ENCODE assay signal across 8 cellular contexts in genomic region chr7:135661311-135662122, GRCh38. TPM values are rescaled to one million over a fixed set of nuclear protein-coding genes. Genes with fewer than 3 reads are reported as not detected.
A peak's percentile ranks its signal among the peaks of the same experiment; 100 is the strongest.
DNase-seq lines count a peak whose midpoint lies in the region; ATAC-seq and TF ChIP-seq lines count a peak whose summit lies in the region.

No MANE protein-coding gene starts in this region.

- H3K27me3 ChIP-seq in Caco-2 (replicated peaks; ENCODE audit: control insufficient read depth, insufficient read depth, low read length) = no peaks in the 10 kb centered on the region
- H3K27me3 ChIP-seq in neuron (ENCODE audit: insufficient read depth, low read length) = no peaks in the 10 kb centered on the region

- H3K4me3 ChIP-seq in Caco-2 (ENCODE audit: low read depth, low read length) (peak overlapping the region; percentile 100), epithelial cell of esophagus (ENCODE audit: low read length) (peak overlapping the region; percentile 83), neuron (ENCODE audit: low read length) (peak overlapping the region; percentile 87)

- ATAC-seq in HG02623 (IDR thresholded peaks at IDR 0.05; ENCODE audit: unreplicated experiment) = peak; percentile 10
- no peak for ATAC-seq in GM21381 (IDR thresholded peaks at IDR 0.05; ENCODE audit: unreplicated experiment)
- no peak for ATAC-seq in GM18505 (IDR thresholded peaks at IDR 0.05; ENCODE audit: unreplicated experiment)

- H3K36me3 ChIP-seq in Caco-2 (ENCODE audit: control insufficient read depth, insufficient read depth, low read length) (no peaks in the 10 kb centered on the region), neuron (ENCODE audit: insufficient read depth, low read length) (peaks cover 6% of the 10 kb centered on the region)

- H3K27ac Mint-ChIP-seq in Caco-2 (ENCODE audit: unreplicated experiment) = peak overlapping the region; percentile 87

- H3K4me3 Mint-ChIP-seq in Caco-2 (ENCODE audit: unreplicated experiment) = peak overlapping the region; percentile 85

- H2AFZ ChIP-seq in neuron (ENCODE audit: low read depth, low read length) = peak overlapping the region; percentile 91

- TF ChIP-seq POLR2A in GM18505 (IDR thresholded peaks at IDR 0.05; ENCODE audit: borderline replicate concordance, extremely low read depth, insufficient read depth, insufficient read length) = no peak

- H3K4me1 Mint-ChIP-seq in Caco-2 (ENCODE audit: low read depth, unreplicated experiment) = peaks cover 8% of the 10 kb centered on the region

- H3K9me3 Mint-ChIP-seq in Caco-2 (ENCODE audit: unreplicated experiment) = no peaks in the 10 kb centered on the region

- intact Hi-C loops in Caco-2 (cut with micrococcal nuclease; ENCODE audit: unreplicated experiment) = loop anchor here (5.0 kb wide), 2 partner anchors 149 to 341 kb away; partner anchors contain the start of gene CNOT4

- TF ChIP-seq CTCF in Caco-2 (IDR thresholded peaks at IDR 0.05; ENCODE audit: insufficient read depth in 1 of 2, low read depth in 1 of 2, low read length in 1 of 2, severe bottlenecking in 1 of 2, unreplicated experiment in 1 of 2) (no peak), epithelial cell of esophagus (IDR thresholded peaks at IDR 0.05; ENCODE audit: insufficient read depth, low read depth, low read length, missing control alignments) (no peak)

- POLR2A ChIA-PET in Caco-2 (lab: Charles Lee) = interaction anchor here (1.0 kb wide), 1 partner anchor 11 kb away, joined by 3 read pairs; no protein-coding TSS in a partner anchor

- no peaks in the 10 kb centered on the region for H3K27me3 Mint-ChIP-seq in Caco-2 (ENCODE audit: insufficient read depth, unreplicated experiment)

- BruUV-seq in Caco-2 (replicated peaks; lab: Mats Ljungman, UMichigan) = TSS peak; percentile 87

- DNase-seq in Caco-2 (peak in 1 of 2 experiments; percentile 44), RKO (ENCODE audit: low spot score) (peak; percentile 43), epithelial cell of esophagus (ENCODE audit: low read depth) (peak; percentile 91), cerebellar cortex (ENCODE audit: low spot score) (no peak)

- H3K9me3 ChIP-seq in Caco-2 = no peaks in the 10 kb centered on the region
- H3K9me3 ChIP-seq in neuron (ENCODE audit: low read length) = no peaks in the 10 kb centered on the region

- CTCF ChIA-PET in Caco-2 (lab: Charles Lee) = interaction anchor here (1.1 to 1.7 kb wide), 2 partner anchors 9 to 11 kb away, joined by 7 to 9 read pairs; no protein-coding TSS in a partner anchor

- H3K4me1 ChIP-seq in Caco-2 = peaks cover 11% of the 10 kb centered on the region
- peaks cover 8% of the 10 kb centered on the region for H3K4me1 ChIP-seq in neuron (ENCODE audit: insufficient read depth, low read length)

- H3K36me3 Mint-ChIP-seq in Caco-2 (ENCODE audit: insufficient read depth, unreplicated experiment) = no peaks in the 10 kb centered on the region

RNA-seq across cellular contexts. Expression of gene STMP1, which starts 0.8 kb away (rescaled TPM):
- 19.6 and 21.5 TPM in 2 replicates for total RNA-seq in Caco-2 (2022)
